In genomic region chr15:66498501-66499386, GRCh38 we compare ENCODE assay signal across 9 cellular contexts. TPM values are rescaled to one million over a fixed set of nuclear protein-coding genes. Genes with fewer than 3 reads are reported as not detected.
A peak's percentile ranks its signal among the peaks of the same experiment; 100 is the strongest.
DNase-seq lines count a peak whose midpoint lies in the region; ATAC-seq, FAIRE-seq and TF ChIP-seq lines count a peak whose summit lies in the region.
"Had no signal": no experiment of that assay in that cellular context is flagged by ENCODE, and none has a peak within 500 bp of the region (broad histone marks: within the 10 kb centered on the region; RNA-seq: fewer than 3 reads in every experiment).

No MANE protein-coding gene starts in this region.

- H3K9me3 Mint-ChIP-seq in activated CD8-positive, alpha-beta T cell treated with anti-CD3 and anti-CD28 coated beads, Interleukin-2, amount 10 ng/mL, durations not matched to agents 7 days and 5 days (ENCODE audit: insufficient read depth) = no peaks in the 10 kb centered on the region
- H3K9me3 Mint-ChIP-seq in glutamatergic neuron (ENCODE audit: unreplicated experiment) = no peaks in the 10 kb centered on the region

- no peaks in the 10 kb centered on the region for H3K27me3 ChIP-seq in thyroid gland
- H3K27me3 ChIP-seq: SJCRH30 had no signal

- DNase-seq in Caki2 (ENCODE audit: low read depth) = peak; percentile 26
- peak; percentile 26 for DNase-seq in HuH-7 (ENCODE audit: low spot score)
- peak; percentile 34 for DNase-seq in activated CD8-positive, alpha-beta T cell treated with anti-CD3 and anti-CD28 coated beads, Interleukin-2, amount 10 ng/mL, durations not matched to agents 7 days and 5 days
- DNase-seq in glutamatergic neuron = no peak
- no peak for DNase-seq in thyroid gland
- no peak for DNase-seq in hepatic stellate cell (ENCODE audit: low spot score)
- DNase-seq in H54 (ENCODE audit: insufficient read length, low spot score) = no peak

- FAIRE-seq in H54 (lab: Jason Lieb, UNC) = no peak

- peak overlapping the region in 1 of 3 donors; percentile 1 for H3K27ac ChIP-seq in thyroid gland
- H3K27ac ChIP-seq: SJCRH30 had no signal

- in situ Hi-C loops in Caki2 (cut with HindIII; ENCODE audit: low pct_unique_long_range_greater_than_20kb, low sequenced_read_pairs) = no loop called here

- H3K4me3 Mint-ChIP-seq in activated CD8-positive, alpha-beta T cell treated with anti-CD3 and anti-CD28 coated beads, Interleukin-2, amount 10 ng/mL, durations not matched to agents 7 days and 5 days = no peak overlapping the region
- peak overlapping the region; percentile 13 for H3K4me3 Mint-ChIP-seq in glutamatergic neuron (ENCODE audit: unreplicated experiment)

- intact Hi-C loops in thyroid gland (cut with DNase I) = no loop called here

- no peaks in the 10 kb centered on the region for H3K9me3 ChIP-seq in thyroid gland
- H3K9me3 ChIP-seq: SJCRH30 had no signal

- TF ChIP-seq POLR2A in thyroid gland (IDR thresholded peaks at IDR 0.05) (no peak), H54 (IDR thresholded peaks at IDR 0.05; ENCODE audit: low read depth, low read length) (no peak)

- TF ChIP-seq CTCF in glutamatergic neuron (IDR thresholded peaks at IDR 0.05; ENCODE audit: partially characterized antibody, unreplicated experiment) (peak; percentile 38), thyroid gland (IDR thresholded peaks at IDR 0.05) (peak in 4 of 6 experiments; percentile 19 to 38 (median 28))

- no peaks in the 10 kb centered on the region for H3K27me3 Mint-ChIP-seq in activated CD8-positive, alpha-beta T cell treated with anti-CD3 and anti-CD28 coated beads, Interleukin-2, amount 10 ng/mL, durations not matched to agents 7 days and 5 days (ENCODE audit: low read depth)
- H3K27me3 Mint-ChIP-seq in glutamatergic neuron (ENCODE audit: unreplicated experiment) = peaks cover 2% of the 10 kb centered on the region

- 70 to 73% methylated on average over 3 of the region's 3 CpGs for WGBS in thyroid gland, 2 donors

- peaks cover 82% of the 10 kb centered on the region for H3K36me3 Mint-ChIP-seq in activated CD8-positive, alpha-beta T cell treated with anti-CD3 and anti-CD28 coated beads, Interleukin-2, amount 10 ng/mL, durations not matched to agents 7 days and 5 days (ENCODE audit: low read depth)
- H3K36me3 Mint-ChIP-seq in glutamatergic neuron (ENCODE audit: unreplicated experiment) = no peaks in the 10 kb centered on the region

- H3K4me1 ChIP-seq in thyroid gland = peaks cover 17 to 22% of the 10 kb centered on the region in 2 donors

- H3K4me3 ChIP-seq in thyroid gland (replicated peaks in 1 of 3) = no peak overlapping the region

- peaks cover 51 to 53% of the 10 kb centered on the region in 2 donors for H3K36me3 ChIP-seq in thyroid gland

- ATAC-seq in activated CD8-positive, alpha-beta T cell treated with anti-CD3 and anti-CD28 coated beads, Interleukin-2, amount 10 ng/mL, durations not matched to agents 7 days and 5 days = no peak
- no peak for ATAC-seq in HG03280 (IDR thresholded peaks at IDR 0.05; ENCODE audit: unreplicated experiment)

- H3K27ac Mint-ChIP-seq in activated CD8-positive, alpha-beta T cell treated with anti-CD3 and anti-CD28 coated beads, Interleukin-2, amount 10 ng/mL, durations not matched to agents 7 days and 5 days = peak overlapping the region; percentile 98
- peak overlapping the region; percentile 31 for H3K27ac Mint-ChIP-seq in glutamatergic neuron (ENCODE audit: unreplicated experiment)

- peaks cover 63% of the 10 kb centered on the region for H3K4me1 Mint-ChIP-seq in activated CD8-positive, alpha-beta T cell treated with anti-CD3 and anti-CD28 coated beads, Interleukin-2, amount 10 ng/mL, durations not matched to agents 7 days and 5 days (ENCODE audit: low read depth)
- H3K4me1 Mint-ChIP-seq in glutamatergic neuron (ENCODE audit: low read depth, unreplicated experiment) = peaks cover 8% of the 10 kb centered on the region

- POLR2A ChIA-PET in activated CD8-positive, alpha-beta T cell treated with anti-CD3 and anti-CD28 coated beads, Interleukin-2, amount 10 ng/mL, durations not matched to agents 7 days and 5 days (lab: Charles Lee) = interaction anchor here (0.7 to 5.0 kb wide), 6 partner anchors 95 to 205 kb away, joined by 3 to 40 read pairs (median 6); partner anchors contain the start of genes DIS3L, MAP2K1 and TIPIN

- CTCF ChIA-PET in activated CD8-positive, alpha-beta T cell treated with anti-CD3 and anti-CD28 coated beads, Interleukin-2, amount 10 ng/mL, durations not matched to agents 7 days and 5 days (lab: Charles Lee) = interaction anchor here (0.7 to 4.8 kb wide), 45 partner anchors 8 to 630 kb away, joined by 3 to 126 read pairs (median 6); partner anchors contain the start of genes DIS3L, MAP2K1, RAB11A and TIPIN

RNA-seq across cellular contexts. Expression of gene SNAPC5, which starts 1.2 kb away (rescaled TPM):
- 73.8 and 108 TPM in 2 replicates for total RNA-seq in Caki2 (2014; rRNA removed; shearing (Covaris generic); ENCODE audit: low replicate concordance)
- 10 to 100 TPM; 25.0 to 25.7 TPM for total RNA-seq in activated CD8-positive, alpha-beta T cell treated with anti-CD3 and anti-CD28 coated beads, Interleukin-2, amount 10 ng/mL, durations not matched to agents 7 days and 5 days
- total RNA-seq in glutamatergic neuron (ENCODE audit: unreplicated experiment) (17.6 TPM), thyroid gland (10 to 100 TPM; 26.3 to 79.2 (median 40.5) TPM)

RNA-seq across cellular contexts. Expression of gene RPL4, which starts 5.9 kb away (rescaled TPM):
- 5,634 and 5,951 TPM in 2 replicates for total RNA-seq in Caki2 (2014; rRNA removed; shearing (Covaris generic); ENCODE audit: low replicate concordance)
- total RNA-seq in activated CD8-positive, alpha-beta T cell treated with anti-CD3 and anti-CD28 coated beads, Interleukin-2, amount 10 ng/mL, durations not matched to agents 7 days and 5 days = 1,000 to 10,000 TPM; 2,498 to 2,528 TPM
- total RNA-seq in glutamatergic neuron (ENCODE audit: unreplicated experiment) (1,679 TPM), thyroid gland (1,000 to 10,000 TPM; 3,485 to 7,540 (median 5,598) TPM)

RNA-seq across cellular contexts. Expression of gene ZWILCH, which starts 6.4 kb away (rescaled TPM):
- total RNA-seq in Caki2 (2014; rRNA removed; shearing (Covaris generic); ENCODE audit: low replicate concordance) = 20.0 and 42.1 TPM in 2 replicates
- total RNA-seq in activated CD8-positive, alpha-beta T cell treated with anti-CD3 and anti-CD28 coated beads, Interleukin-2, amount 10 ng/mL, durations not matched to agents 7 days and 5 days = 10 to 100 TPM; 37.2 to 44.8 TPM
- total RNA-seq in glutamatergic neuron (ENCODE audit: unreplicated experiment) (21.8 TPM), thyroid gland (1 to 10 TPM; 3.8 to 6.4 (median 5.3) TPM)

Comparison
In these comparisons a context has a peak if more than half of its experiments do, and no peak if none do; other contexts are left out.
1. DNase-seq: peak in Caki2 (single experiment), HuH-7 (single experiment) and activated CD8-positive, alpha-beta T cell treated with anti-CD3 and anti-CD28 coated beads, Interleukin-2, amount 10 ng/mL, durations not matched to agents 7 days and 5 days (single experiment); none in glutamatergic neuron (single experiment), thyroid gland (0 of 2), hepatic stellate cell (single experiment) and H54 (single experiment).